Comparison of ENCODE assay signal across 9 cellular contexts in the genomic region with DNA sequence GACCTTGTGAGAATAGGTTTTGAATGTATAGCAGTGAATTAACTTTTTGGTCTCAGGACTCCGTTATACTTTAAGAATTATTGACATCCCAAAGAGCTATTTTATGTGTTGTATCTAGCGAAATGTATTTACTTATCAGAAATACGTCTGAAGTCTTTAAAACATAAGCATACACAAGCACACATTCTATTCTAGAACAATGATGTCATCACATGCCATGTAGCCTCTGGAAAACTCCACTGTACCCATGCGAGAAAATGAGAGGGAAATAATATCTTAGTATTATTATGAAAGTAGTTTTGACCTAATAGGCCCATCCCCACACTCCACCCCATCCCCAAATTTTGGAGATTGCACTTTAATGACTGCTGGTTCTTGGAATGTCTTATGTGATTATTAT. TPM values are rescaled to one million over a fixed set of nuclear protein-coding genes. Genes with fewer than 3 reads are reported as not detected.
DNase-seq lines count a peak whose midpoint lies in the region; ATAC-seq lines count a peak whose summit lies in the region.
"Had no signal": no experiment of that assay in that cellular context is flagged by ENCODE, and none has a peak within 500 bp of the region (broad histone marks: within the 10 kb centered on the region; RNA-seq: fewer than 3 reads in every experiment).

No MANE protein-coding gene starts in this region.

- POLR2A ChIA-PET in activated CD4-positive, alpha-beta T cell treated with anti-CD3 and anti-CD28 coated beads for 36 hours (lab: Charles Lee): no interaction called here

- CTCF ChIA-PET in activated CD4-positive, alpha-beta T cell treated with anti-CD3 and anti-CD28 coated beads for 36 hours (lab: Charles Lee): interaction anchor here (1.1 to 2.5 kb wide), 3 partner anchors 13 to 40 kb away, joined by 5 to 9 read pairs (median 7); no protein-coding TSS in a partner anchor

- H3K27ac Mint-ChIP-seq in activated CD4-positive, alpha-beta T cell treated with anti-CD3 and anti-CD28 coated beads for 36 hours: peak overlapping the region; percentile 95
- peak overlapping the region; percentile 94 for H3K27ac Mint-ChIP-seq in activated naive CD8-positive, alpha-beta T cell treated with anti-CD3 and anti-CD28 coated beads, Interleukin-2, amount 50 U/mL, for 24 hours
- H3K27ac Mint-ChIP-seq in immature natural killer cell: peak overlapping the region; percentile 88 to 97 (median 94)

- peaks cover 71% of the 10 kb centered on the region for H3K4me1 Mint-ChIP-seq in activated CD4-positive, alpha-beta T cell treated with anti-CD3 and anti-CD28 coated beads for 36 hours
- H3K4me1 Mint-ChIP-seq in activated naive CD8-positive, alpha-beta T cell treated with anti-CD3 and anti-CD28 coated beads, Interleukin-2, amount 50 U/mL, for 24 hours: peaks cover 61% of the 10 kb centered on the region
- H3K4me1 Mint-ChIP-seq in immature natural killer cell: peaks cover 45 to 63% of the 10 kb centered on the region in 2 donors

- no peak for ATAC-seq in activated CD4-positive, alpha-beta T cell treated with anti-CD3 and anti-CD28 coated beads for 36 hours
- no peak for ATAC-seq in activated naive CD8-positive, alpha-beta T cell treated with anti-CD3 and anti-CD28 coated beads, Interleukin-2, amount 50 U/mL, for 24 hours
- ATAC-seq in HG02588 (IDR thresholded peaks at IDR 0.05; ENCODE audit: unreplicated experiment): no peak

- no peaks in the 10 kb centered on the region for H3K27me3 Mint-ChIP-seq in activated CD4-positive, alpha-beta T cell treated with anti-CD3 and anti-CD28 coated beads for 36 hours
- H3K27me3 Mint-ChIP-seq in activated naive CD8-positive, alpha-beta T cell treated with anti-CD3 and anti-CD28 coated beads, Interleukin-2, amount 50 U/mL, for 24 hours: no peaks in the 10 kb centered on the region
- H3K27me3 Mint-ChIP-seq in immature natural killer cell (ENCODE audit: low read depth in 3 of 3): peaks cover 0 to 13% (median 6%) of the 10 kb centered on the region in 3 donors

- H3K27ac ChIP-seq in substantia nigra (ENCODE audit: low read depth, low read length, poor library complexity, severe bottlenecking): peak overlapping the region; percentile 21

- intact Hi-C loops in activated CD4-positive, alpha-beta T cell treated with anti-CD3 and anti-CD28 coated beads for 36 hours (cut with DNase I, micrococcal nuclease): loop anchor here in 1 of 2 experiments (5.0 to 10.0 kb wide), 5 partner anchors 976 to 1947 kb away; partner anchors contain the start of genes GTF2A2, MINDY2, RNF111 and SLTM

- H3K36me3 Mint-ChIP-seq in activated CD4-positive, alpha-beta T cell treated with anti-CD3 and anti-CD28 coated beads for 36 hours (ENCODE audit: low read depth): peaks cover 44% of the 10 kb centered on the region
- H3K36me3 Mint-ChIP-seq in activated naive CD8-positive, alpha-beta T cell treated with anti-CD3 and anti-CD28 coated beads, Interleukin-2, amount 50 U/mL, for 24 hours (ENCODE audit: low read depth): peaks cover 54% of the 10 kb centered on the region
- H3K36me3 Mint-ChIP-seq in immature natural killer cell: peaks cover 10 to 25% (median 18%) of the 10 kb centered on the region in 3 donors

- no peaks in the 10 kb centered on the region for H3K9me3 Mint-ChIP-seq in activated CD4-positive, alpha-beta T cell treated with anti-CD3 and anti-CD28 coated beads for 36 hours (ENCODE audit: low read depth)
- no peaks in the 10 kb centered on the region for H3K9me3 Mint-ChIP-seq in activated naive CD8-positive, alpha-beta T cell treated with anti-CD3 and anti-CD28 coated beads, Interleukin-2, amount 50 U/mL, for 24 hours
- no peaks in the 10 kb centered on the region for H3K9me3 Mint-ChIP-seq in immature natural killer cell

- DNase-seq in activated CD4-positive, alpha-beta T cell treated with anti-CD3 and anti-CD28 coated beads for 36 hours: no peak
- DNase-seq in activated CD4-positive, alpha-beta T cell treated with anti-CD3 and anti-CD28 coated beads, Interleukin-2, amount 50 U/mL, for 4 hours: no peak
- no peak for DNase-seq in activated naive CD8-positive, alpha-beta T cell treated with anti-CD3 and anti-CD28 coated beads, Interleukin-2, amount 50 U/mL, for 24 hours
- DNase-seq in immature natural killer cell (no peak), substantia nigra (lab: John Stamatoyannopoulos, UW) (no peak), NCI-H345 (lab: John Stamatoyannopoulos, UW) (no peak)
- no peak for DNase-seq in effector CD4-positive, alpha-beta T cell
- DNase-seq: hippocampal formation had no signal

- peak overlapping the region; percentile 90 for H3K4me3 Mint-ChIP-seq in activated CD4-positive, alpha-beta T cell treated with anti-CD3 and anti-CD28 coated beads for 36 hours
- H3K4me3 Mint-ChIP-seq in activated naive CD8-positive, alpha-beta T cell treated with anti-CD3 and anti-CD28 coated beads, Interleukin-2, amount 50 U/mL, for 24 hours: peak overlapping the region; percentile 87
- H3K4me3 Mint-ChIP-seq in immature natural killer cell: peak overlapping the region; percentile 86 to 96 (median 89)

RNA-seq across cellular contexts. Expression of gene POLR2M, which starts 1.5 kb away (rescaled TPM):
- total RNA-seq in activated CD4-positive, alpha-beta T cell treated with anti-CD3 and anti-CD28 coated beads for 36 hours: 10 to 100 TPM; 76.1 to 87.2 TPM
- polyA plus RNA-seq in immature natural killer cell: 10 to 100 TPM; 33.3 to 58.1 (median 51.2) TPM
